Comparison of ENCODE assay signal across 28 cellular contexts in the genomic region with DNA sequence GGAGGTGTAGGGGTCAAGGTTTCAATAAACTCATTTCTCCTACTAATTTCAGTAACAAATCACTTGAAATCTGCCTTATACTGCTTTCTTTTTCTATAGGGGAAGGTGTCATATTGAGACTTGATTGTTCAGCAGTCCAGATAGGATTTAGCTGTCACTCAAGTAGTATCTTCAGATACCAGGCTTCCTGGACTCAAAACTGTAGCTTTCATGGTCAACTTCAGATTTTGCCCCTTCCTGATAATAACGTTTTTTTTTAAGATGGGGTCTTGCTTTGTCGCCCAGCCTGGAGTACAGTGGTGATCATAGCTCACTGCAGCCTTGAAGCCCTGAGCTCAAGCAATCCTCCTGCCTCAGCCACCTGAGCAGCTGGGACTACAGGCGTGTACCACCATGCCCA.
DNase-seq lines count a peak whose midpoint lies in the region; TF ChIP-seq lines count a peak whose summit lies in the region.
"Had no signal": no experiment of that assay in that cellular context is flagged by ENCODE, and none has a peak within 500 bp of the region (broad histone marks: within the 10 kb centered on the region; RNA-seq: fewer than 3 reads in every experiment).

No MANE protein-coding gene starts in this region.

- WGBS in sigmoid colon, 2 donors, result 85 to 89% methylated on average over 3 of the region's 3 CpGs

- no peak overlapping the region for H3K4me3 ChIP-seq in AG04450 (ENCODE audit: low read depth, low read length)
- H3K4me3 ChIP-seq in SJSA1, result no peak overlapping the region
- no peak overlapping the region for H3K4me3 ChIP-seq in brain microvascular endothelial cell (ENCODE audit: low read depth, low read length)
- no peak overlapping the region for H3K4me3 ChIP-seq in sigmoid colon
- H3K4me3 ChIP-seq: BLaER1, body of pancreas, gastrocnemius medialis, lung, mucosa of descending colon, ovary, PC-9 had no signal

- in situ Hi-C loops in brain microvascular endothelial cell (cut with HindIII; ENCODE audit: low pct_ligation_motif_present, low sequenced_read_pairs), result no loop called here

- H3K36me3 ChIP-seq in SJSA1 (no peaks in the 10 kb centered on the region), brain microvascular endothelial cell (replicated peaks) (no peaks in the 10 kb centered on the region), sigmoid colon (no peaks in the 10 kb centered on the region)
- H3K36me3 ChIP-seq: gastrocnemius medialis, ovary had no signal

- POLR2A ChIA-PET in AG04450 (lab: Yijun Ruan, JAX), result interaction anchor here (1.0 to 1.2 kb wide), 2 partner anchors 14 to 38 kb away, joined by 3 to 4 read pairs; no protein-coding TSS in a partner anchor

- TF ChIP-seq POLR2A in sigmoid colon (IDR thresholded peaks at IDR 0.05), result no peak

- TF ChIP-seq EP300 in sigmoid colon (IDR thresholded peaks at IDR 0.05), result no peak

- no peaks in the 10 kb centered on the region for H3K27me3 ChIP-seq in AG04450 (ENCODE audit: control insufficient read depth, insufficient read depth, low read length)
- no peaks in the 10 kb centered on the region for H3K27me3 ChIP-seq in SJSA1 (replicated peaks)
- no peaks in the 10 kb centered on the region for H3K27me3 ChIP-seq in brain microvascular endothelial cell (replicated peaks)
- H3K27me3 ChIP-seq in sigmoid colon, result no peaks in the 10 kb centered on the region
- H3K27me3 ChIP-seq: BLaER1, body of pancreas, gastrocnemius medialis, ovary had no signal

- no peak for TF ChIP-seq CTCF in AG04450 (IDR thresholded peaks at IDR 0.05; ENCODE audit: low read depth, low read length)
- no peak for TF ChIP-seq CTCF in brain microvascular endothelial cell (IDR thresholded peaks at IDR 0.05; ENCODE audit: low read depth, low read length, missing control alignments)
- no peak for TF ChIP-seq CTCF in sigmoid colon (IDR thresholded peaks at IDR 0.05)

- H3K4me1 ChIP-seq in SJSA1 (replicated peaks), result peaks cover 54% of the 10 kb centered on the region
- H3K4me1 ChIP-seq in sigmoid colon, result peaks cover 0 to 37% (median 28%) of the 10 kb centered on the region in 4 donors
- H3K4me1 ChIP-seq: BLaER1, gastrocnemius medialis had no signal

- intact Hi-C loops in sigmoid colon (cut with DNase I), result no loop called here

- H3K27ac ChIP-seq in AG04450 (ENCODE audit: low read depth, low read length) (peak overlapping the region; percentile 13), SJSA1 (0 out of 2 replicates have a peak overlapping the region, but pooled peaks have one; percentile 3), brain microvascular endothelial cell (peak overlapping the region; percentile 96), sigmoid colon (peak overlapping the region in 3 of 4 donors; percentile 23 to 55 (median 27)), substantia nigra (ENCODE audit: low read depth, low read length, poor library complexity, severe bottlenecking) (no peak overlapping the region)
- H3K27ac ChIP-seq: BLaER1, body of pancreas, gastrocnemius medialis, ovary, PC-9 had no signal

- H3K9me3 ChIP-seq in AG04450 (ENCODE audit: control insufficient read depth, insufficient read depth, low read length) (no peaks in the 10 kb centered on the region), SJSA1 (replicated peaks) (no peaks in the 10 kb centered on the region), sigmoid colon (no peaks in the 10 kb centered on the region)
- H3K9me3 ChIP-seq: BLaER1, body of pancreas, gastrocnemius medialis, mucosa of descending colon, ovary had no signal

- DNase-seq in AG04450 (ENCODE audit: low read depth, low spot score) (no peak), SJSA1 (ENCODE audit: low read depth in 1 of 2, low spot score in 2 of 2) (no peak), brain microvascular endothelial cell (no peak), sigmoid colon (no peak), substantia nigra (lab: John Stamatoyannopoulos, UW) (no peak), NCI-H345 (lab: John Stamatoyannopoulos, UW) (no peak), NCI-H748 (lab: John Stamatoyannopoulos, UW; ENCODE audit: unreplicated experiment) (no peak)
- no peak for DNase-seq in activated CD4-positive, alpha-beta T cell treated with anti-CD3 and anti-CD28 coated beads for 48 hours
- DNase-seq: activated CD4-positive, alpha-beta T cell treated with anti-CD3 and anti-CD28 coated beads, Interleukin-2, amount 50 U/mL, for 1 hour; activated naive CD4-positive, alpha-beta T cell treated with Interleukin-2 at 50 U/mL for 16 hours; activated T-cell treated with anti-CD3 and anti-CD28 coated beads, Interleukin-2, amount 50 U/mL, for 72 hours; body of pancreas; gastrocnemius medialis; H7; hypothalamus; KBM-7; mucosa of descending colon; NCI-H1092 treated with DMSO at 0.1 percent for 48 hours; NCI-H187 treated with DMSO at 0.1 percent for 48 hours; NCI-H2171; NCI-H524; NK-92 treated with Interleukin-12 subunit alpha and Interleukin-12 subunit beta, amount 100 ng/mL, for 24 hours; ovary; PC-9; Right ventricle myocardium superior; stimulated activated CD4-positive, alpha-beta T cell treated with anti-CD3 and anti-CD28 coated beads, Interleukin-2, amount 100 ng/mL, for 24 hours had no signal

- CTCF ChIA-PET in AG04450 (lab: Charles Lee), result no interaction called here
